1 cellular context compared by ENCODE assay signal in genomic region chr4:139825523-139826014, GRCh38.
TF ChIP-seq lines count a peak whose summit lies in the region.

No MANE protein-coding gene starts in this region.

TF ChIP-seq in GM23338, 12 proteins besides CTCF, POLR2A, EP300 and RAD21 (continued from another document):
- TF ChIP-seq ZNF462 (CRISPR knock-in tag; IDR thresholded peaks at IDR 0.05): no peak
- no peak for TF ChIP-seq STAT1 (IDR thresholded peaks at IDR 0.05; ENCODE audit: unreplicated experiment)
- no peak for TF ChIP-seq POLR2AphosphoS5 (IDR thresholded peaks at IDR 0.05; ENCODE audit: low read depth)
